ENCODE assay signal across 11 cellular contexts in genomic region chr20:36645353-36645752, GRCh38. TPM values are rescaled to one million over a fixed set of nuclear protein-coding genes. Genes with fewer than 3 reads are reported as not detected.
DNase-seq lines count a peak whose midpoint lies in the region; ATAC-seq, FAIRE-seq and TF ChIP-seq lines count a peak whose summit lies in the region.
"Had no signal": no experiment of that assay in that cellular context is flagged by ENCODE, and none has a peak within 500 bp of the region (broad histone marks: within the 10 kb centered on the region; RNA-seq: fewer than 3 reads in every experiment).

No MANE protein-coding gene starts in this region.

- peaks cover 8% of the 10 kb centered on the region for H3K36me3 Mint-ChIP-seq in activated T-cell treated with anti-CD3 and anti-CD28 coated beads, Interleukin-2, amount 50 U/mL, for 4 hours (ENCODE audit: insufficient read depth)
- H3K36me3 Mint-ChIP-seq in activated CD8-positive, alpha-beta T cell treated with anti-CD3 and anti-CD28 coated beads for 36 hours (ENCODE audit: low read depth), result peaks cover 31% of the 10 kb centered on the region
- H3K36me3 Mint-ChIP-seq in immature natural killer cell, result peaks cover 8 to 14% (median 9%) of the 10 kb centered on the region in 3 donors

- peak; percentile 5 to 14 for ATAC-seq in activated T-cell treated with anti-CD3 and anti-CD28 coated beads, Interleukin-2, amount 50 U/mL, for 4 hours
- ATAC-seq in activated CD8-positive, alpha-beta T cell treated with anti-CD3 and anti-CD28 coated beads for 36 hours, result no peak
- ATAC-seq in GM21723 (IDR thresholded peaks at IDR 0.05; ENCODE audit: unreplicated experiment), result no peak

- peaks cover 0 to 5% (median 0%) of the 10 kb centered on the region in 4 donors for H3K36me3 ChIP-seq in stomach

- DNase-seq in activated T-cell treated with anti-CD3 and anti-CD28 coated beads, Interleukin-2, amount 50 U/mL, for 4 hours, result no peak
- DNase-seq in activated T-cell treated with anti-CD3 and anti-CD28 coated beads for 4 hours (no peak), immature natural killer cell (no peak), stomach (no peak), D721Med (ENCODE audit: insufficient read length, low spot score) (no peak), NCI-H146 treated with DMSO at 0.1 percent for 48 hours (lab: John Stamatoyannopoulos, UW; ENCODE audit: unreplicated experiment) (no peak)
- peak; percentile 31 for DNase-seq in activated CD8-positive, alpha-beta T cell treated with anti-CD3 and anti-CD28 coated beads for 36 hours
- DNase-seq: anterior cingulate cortex, hippocampal formation had no signal

- peak overlapping the region; percentile 96 for H3K4me3 Mint-ChIP-seq in activated T-cell treated with anti-CD3 and anti-CD28 coated beads, Interleukin-2, amount 50 U/mL, for 4 hours
- peak overlapping the region; percentile 82 for H3K4me3 Mint-ChIP-seq in activated CD8-positive, alpha-beta T cell treated with anti-CD3 and anti-CD28 coated beads for 36 hours
- H3K4me3 Mint-ChIP-seq in immature natural killer cell, result peak overlapping the region; percentile 93 to 99 (median 97)
- H3K4me3 Mint-ChIP-seq: nephron had no signal

- no peaks in the 10 kb centered on the region for H3K9me3 Mint-ChIP-seq in activated T-cell treated with anti-CD3 and anti-CD28 coated beads, Interleukin-2, amount 50 U/mL, for 4 hours
- no peaks in the 10 kb centered on the region for H3K9me3 Mint-ChIP-seq in activated CD8-positive, alpha-beta T cell treated with anti-CD3 and anti-CD28 coated beads for 36 hours
- no peaks in the 10 kb centered on the region for H3K9me3 Mint-ChIP-seq in immature natural killer cell
- H3K9me3 Mint-ChIP-seq: nephron had no signal

- H3K4me1 ChIP-seq in stomach, result peaks cover 0 to 9% (median 0%) of the 10 kb centered on the region in 4 donors

- H3K4me3 ChIP-seq in stomach, result peak overlapping the region; percentile 16 to 28 (median 19)

- no peak for TF ChIP-seq POLR2A in stomach (IDR thresholded peaks at IDR 0.05)

- FAIRE-seq in D721Med (lab: Jason Lieb, UNC), result no peak

- peaks cover 53% of the 10 kb centered on the region for H3K4me1 Mint-ChIP-seq in activated T-cell treated with anti-CD3 and anti-CD28 coated beads, Interleukin-2, amount 50 U/mL, for 4 hours (ENCODE audit: low read depth)
- H3K4me1 Mint-ChIP-seq in activated CD8-positive, alpha-beta T cell treated with anti-CD3 and anti-CD28 coated beads for 36 hours (ENCODE audit: low read depth), result peaks cover 35% of the 10 kb centered on the region
- H3K4me1 Mint-ChIP-seq in immature natural killer cell, result peaks cover 59 to 63% of the 10 kb centered on the region in 2 donors
- H3K4me1 Mint-ChIP-seq: nephron had no signal

- H3K9me3 ChIP-seq in stomach, result no peaks in the 10 kb centered on the region

- 70 to 94% (median 91%) methylated on average over 7 of the region's 7 CpGs for WGBS in stomach, 5 donors

- H3K27ac Mint-ChIP-seq in activated CD8-positive, alpha-beta T cell treated with anti-CD3 and anti-CD28 coated beads for 36 hours, result peak overlapping the region; percentile 98
- peak overlapping the region; percentile 97 to 100 (median 99) for H3K27ac Mint-ChIP-seq in immature natural killer cell
- H3K27ac Mint-ChIP-seq: nephron had no signal

- no peak for TF ChIP-seq EP300 in stomach (IDR thresholded peaks at IDR 0.05)

- CTCF ChIA-PET in activated CD8-positive, alpha-beta T cell treated with anti-CD3 and anti-CD28 coated beads for 36 hours (lab: Charles Lee), result interaction anchor here (0.8 to 4.7 kb wide), 11 partner anchors 9 to 163 kb away, joined by 3 to 30 read pairs (median 4); partner anchors contain the start of genes DSN1 and RAB5IF

- no peaks in the 10 kb centered on the region for H3K27me3 ChIP-seq in stomach

- H3K27ac ChIP-seq in stomach, result peak overlapping the region in 4 of 5 donors; percentile 20 to 59 (median 42)

- TF ChIP-seq CTCF in activated CD8-positive, alpha-beta T cell treated with anti-CD3 and anti-CD28 coated beads for 36 hours (IDR thresholded peaks at IDR 0.05), result no peak
- TF ChIP-seq CTCF in stomach (IDR thresholded peaks at IDR 0.05), result no peak
- TF ChIP-seq CTCF in D721Med (IDR thresholded peaks at IDR 0.05; ENCODE audit: insufficient read depth, missing control alignments), result no peak

- intact Hi-C loops in activated CD8-positive, alpha-beta T cell treated with anti-CD3 and anti-CD28 coated beads for 36 hours (cut with micrococcal nuclease), result no loop called here
- intact Hi-C loops in stomach (cut with DNase I; ENCODE audit: low total_unique reads), result no loop called here

- no peaks in the 10 kb centered on the region for H3K27me3 Mint-ChIP-seq in activated T-cell treated with anti-CD3 and anti-CD28 coated beads, Interleukin-2, amount 50 U/mL, for 4 hours (ENCODE audit: low read depth)
- no peaks in the 10 kb centered on the region for H3K27me3 Mint-ChIP-seq in activated CD8-positive, alpha-beta T cell treated with anti-CD3 and anti-CD28 coated beads for 36 hours
- H3K27me3 Mint-ChIP-seq in immature natural killer cell (ENCODE audit: low read depth in 3 of 3), result peaks cover 7 to 40% (median 38%) of the 10 kb centered on the region in 3 donors

- POLR2A ChIA-PET in activated CD8-positive, alpha-beta T cell treated with anti-CD3 and anti-CD28 coated beads for 36 hours (lab: Charles Lee), result interaction anchor here (0.5 to 3.8 kb wide), 12 partner anchors 11 to 181 kb away, joined by 3 to 37 read pairs (median 8); partner anchors contain the start of genes DSN1 and RAB5IF

RNA-seq across cellular contexts. Expression of gene SLA2, which starts 0.6 kb away (rescaled TPM):
- total RNA-seq in activated T-cell treated with anti-CD3 and anti-CD28 coated beads, Interleukin-2, amount 50 U/mL, for 4 hours, result 10 to 100 TPM; 50.3 to 77.0 (median 57.8) TPM
- 10 to 100 TPM; 51.5 to 53.5 TPM for total RNA-seq in activated CD8-positive, alpha-beta T cell treated with anti-CD3 and anti-CD28 coated beads for 36 hours
- polyA plus RNA-seq in immature natural killer cell (10 to 100 TPM; 21.0 to 24.1 (median 24.1) TPM), stomach (1 to 10 TPM in 1 of 3 donors, under 1 TPM in 2; 0.25 to 2.7 (median 0.56) TPM)
- total RNA-seq in stomach, result 1 to 10 TPM in 3 of 5 donors, not detected in 2; 1.3 to 8.7 (median 1.3) TPM

RNA-seq across cellular contexts. Expression of gene RAB5IF, which starts 39.8 kb away (rescaled TPM):
- total RNA-seq in activated T-cell treated with anti-CD3 and anti-CD28 coated beads, Interleukin-2, amount 50 U/mL, for 4 hours, result 100 to 1,000 TPM; 142 to 153 (median 147) TPM
- 10 to 100 TPM; 74.5 to 77.1 TPM for total RNA-seq in activated CD8-positive, alpha-beta T cell treated with anti-CD3 and anti-CD28 coated beads for 36 hours
- 100 to 1,000 TPM; 230 to 380 (median 276) TPM for polyA plus RNA-seq in immature natural killer cell
- 100 to 1,000 TPM in 2 of 5 donors, 10 to 100 TPM in 3; 35.0 to 136 (median 96.4) TPM for total RNA-seq in stomach
- polyA plus RNA-seq in stomach, result 100 to 1,000 TPM in 1 of 3 donors, 10 to 100 TPM in 2; 76.8 to 113 (median 84.6) TPM

Comparison
In these comparisons a context has a peak if more than half of its experiments do, and no peak if none do; other contexts are left out.
1. ATAC-seq: peak in activated T-cell treated with anti-CD3 and anti-CD28 coated beads, Interleukin-2, amount 50 U/mL, for 4 hours (2 of 2); none in activated CD8-positive, alpha-beta T cell treated with anti-CD3 and anti-CD28 coated beads for 36 hours (single experiment) and GM21723 (single experiment).
2. RNA of gene SLA2, which starts 0.6 kb away (total RNA-seq): 50.3 to 77.0 TPM in activated T-cell treated with anti-CD3 and anti-CD28 coated beads, Interleukin-2, amount 50 U/mL, for 4 hours and 51.5 to 53.5 TPM in activated CD8-positive, alpha-beta T cell treated with anti-CD3 and anti-CD28 coated beads for 36 hours; 1.3 to 8.7 TPM in stomach; every median in the first group is over 4 times any median in the second.
3. Peak in every context shown above with its lines, with median percentiles within 50 percentile points of each other: H3K4me3 Mint-ChIP-seq.